Comparison of ENCODE assay signal across 8 cellular contexts in the genomic region with DNA sequence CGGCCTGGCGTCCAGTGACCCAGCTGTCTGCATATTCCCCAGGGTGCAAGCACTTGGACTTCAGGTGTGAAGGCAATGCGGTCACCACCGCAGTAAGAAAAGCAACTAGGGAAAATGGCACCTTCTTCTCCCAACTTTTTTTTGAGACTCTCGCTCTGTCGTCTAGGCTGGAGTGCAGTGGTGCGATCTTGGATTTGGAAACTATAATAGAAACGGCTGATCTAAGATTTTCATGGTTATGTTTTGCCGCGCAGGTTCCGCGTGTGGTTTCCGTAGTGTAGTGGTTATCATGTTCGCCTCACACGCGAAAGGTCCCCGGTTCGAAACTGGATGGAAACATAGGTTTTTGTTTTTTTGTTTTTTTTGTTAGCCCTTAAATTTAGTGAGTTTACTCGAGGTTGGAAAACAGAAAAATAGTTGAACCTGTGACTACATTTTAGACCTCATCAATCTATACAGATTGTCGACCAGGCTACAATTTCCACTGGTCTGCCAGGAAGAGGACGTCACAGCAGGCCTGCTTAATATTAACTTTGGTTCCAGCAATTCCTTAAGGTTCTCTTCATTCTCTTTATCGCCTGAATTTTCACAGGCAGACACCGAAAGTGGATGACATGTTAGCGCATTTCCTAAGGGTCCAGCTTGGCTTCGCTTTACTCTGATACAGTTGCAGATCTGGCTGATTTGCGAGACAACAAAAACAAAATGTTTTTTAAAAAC.
DNase-seq lines count a peak whose midpoint lies in the region; ATAC-seq and TF ChIP-seq lines count a peak whose summit lies in the region.
"Not testable (repeated sequence)": the region's sequence is repeated elsewhere in the genome, so short reads cannot be mapped to it uniquely, and the experiment has no call there.

No MANE protein-coding gene starts in this region.

- H3K27ac ChIP-seq in IMR-90 (ENCODE audit: insufficient read depth, low read length); upper lobe of left lung: not testable (repeated sequence)

- not testable (repeated sequence) for H4K91ac ChIP-seq in IMR-90 (ENCODE audit: insufficient read depth, low read depth, low read length)

- H4K20me1 ChIP-seq in IMR-90 (ENCODE audit: insufficient read depth, low read length) = not testable (repeated sequence)

- peak; percentile 10 for ATAC-seq in IMR-90 (ENCODE audit: low read depth)
- ATAC-seq in upper lobe of left lung (ENCODE audit: low FRiP score in 2 of 2) = peak; percentile 67 to 80

- in situ Hi-C loops in IMR-90 (cut with MboI; ENCODE audit: low sequenced_read_pairs) = not testable (repeated sequence)

- not testable (repeated sequence) for H3K36me3 ChIP-seq in IMR-90 (ENCODE audit: control insufficient read depth, insufficient read depth, low read length); upper lobe of left lung

- not testable (repeated sequence) for H3K4me1 ChIP-seq in IMR-90 (ENCODE audit: control insufficient read depth, insufficient read depth, low read length); upper lobe of left lung

- not testable (repeated sequence) for H3K4ac ChIP-seq in IMR-90 (ENCODE audit: low read depth, low read length)

- not testable (repeated sequence) for H2BK5ac ChIP-seq in IMR-90 (ENCODE audit: low read depth, low read length, poor library complexity, severe bottlenecking)

- dilution Hi-C loops in IMR-90 (cut with HindIII; ENCODE audit: low sequenced_read_pairs, unreplicated experiment) = not testable (repeated sequence)

- TF ChIP-seq EP300 in upper lobe of left lung (IDR thresholded peaks at IDR 0.05) = not testable (repeated sequence)

- H3K9me3 Mint-ChIP-seq in activated T-cell treated with anti-CD3 and anti-CD28 coated beads, Interleukin-2, amount 50 U/mL, for 24 hours; immature natural killer cell: not testable (repeated sequence)

- H3K14ac ChIP-seq in IMR-90 (replicated peaks; ENCODE audit: low read depth, low read length) = not testable (repeated sequence)

- not testable (repeated sequence) for H2AFZ ChIP-seq in IMR-90 (replicated peaks; ENCODE audit: low read length, poor library complexity)

- peak overlapping the region; percentile 42 for H3K4me3 ChIP-seq in GM12864 (ENCODE audit: low read depth, low read length)
- peak overlapping the region; percentile 47; the same call in 1 of the 2 replicates for H3K4me3 ChIP-seq in IMR-90 (ENCODE audit: insufficient read depth, low read depth, low read length)
- H3K4me3 ChIP-seq in upper lobe of left lung = peak overlapping the region in 3 of 4 donors; percentile 31 to 43 (median 36)

- no CpG with 5 or more reads among the region's 26 CpGs for WGBS in IMR-90 (ENCODE audit: extremely low coverage in 2 of 2, insufficient read length in 1 of 2), 2 experiments
- WGBS in upper lobe of left lung, 2 donors = 18 to 22% methylated on average over 18 to 21 of the region's 26 CpGs

- not testable (repeated sequence) for H4K8ac ChIP-seq in IMR-90 (ENCODE audit: low read depth in 2 of 2, low read length in 2 of 2)

- not testable (repeated sequence) for TF ChIP-seq RAD21 in IMR-90 (IDR thresholded peaks at IDR 0.05; ENCODE audit: low read length)

- DNase-seq in GM12864 (ENCODE audit: low read depth) = peak; percentile 16
- peak; percentile 61 for DNase-seq in IMR-90
- DNase-seq in RPMI8226 = peak; percentile 73
- DNase-seq in activated T-cell treated with anti-CD3 and anti-CD28 coated beads, Interleukin-2, amount 50 U/mL, for 24 hours = peak; percentile 60
- DNase-seq in effector CD4-positive, alpha-beta T cell = peak; percentile 17
- DNase-seq in immature natural killer cell = peak; percentile 13 to 31 (median 15)
- peak; percentile 12 for DNase-seq in putamen (ENCODE audit: low spot score)
- DNase-seq in upper lobe of left lung = peak in 1 of 2 donors; percentile 26

- H3K23ac ChIP-seq in IMR-90 (ENCODE audit: low read depth, low read length) = not testable (repeated sequence)

- not testable (repeated sequence) for H2AK5ac ChIP-seq in IMR-90 (ENCODE audit: low read depth, low read length)

- not testable (repeated sequence) for H2BK15ac ChIP-seq in IMR-90 (ENCODE audit: low read depth, low read length)

- CTCF ChIA-PET in IMR-90 (lab: Yijun Ruan, JAX) = not testable (repeated sequence)

- not testable (repeated sequence) for H3K9me1 ChIP-seq in IMR-90 (ENCODE audit: insufficient read depth, low read length)

- intact Hi-C loops in IMR-90 (cut with micrococcal nuclease) = not testable (repeated sequence)

- not testable (repeated sequence) for H3K79me1 ChIP-seq in IMR-90 (ENCODE audit: low read depth in 1 of 2, low read length in 2 of 2)

- H2BK20ac ChIP-seq in IMR-90 (ENCODE audit: low read depth, low read length) = not testable (repeated sequence)

- H3K18ac ChIP-seq in IMR-90 (ENCODE audit: low read depth, low read length) = not testable (repeated sequence)

- not testable (repeated sequence) for H3K9me3 ChIP-seq in IMR-90 (ENCODE audit: control insufficient read depth, insufficient read depth, low read length); upper lobe of left lung

- not testable (repeated sequence) for H3K56ac ChIP-seq in IMR-90 (ENCODE audit: extremely low read depth, insufficient read depth, low read length)

- not testable (repeated sequence) for TF ChIP-seq CTCF in GM12864 (IDR thresholded peaks at IDR 0.05; ENCODE audit: low read depth, low read length, missing control alignments); IMR-90 (conservative IDR thresholded peaks at IDR 0.05; ENCODE audit: low read depth, low read length); upper lobe of left lung (IDR thresholded peaks at IDR 0.05)

- peak overlapping the region; percentile 93 for H3K27ac Mint-ChIP-seq in activated T-cell treated with anti-CD3 and anti-CD28 coated beads, Interleukin-2, amount 50 U/mL, for 24 hours
- peak overlapping the region in 2 of 6 donors; percentile 17 to 28 for H3K27ac Mint-ChIP-seq in immature natural killer cell

- not testable (repeated sequence) for H3K27me3 Mint-ChIP-seq in activated T-cell treated with anti-CD3 and anti-CD28 coated beads, Interleukin-2, amount 50 U/mL, for 24 hours; immature natural killer cell (ENCODE audit: low read depth in 3 of 3)

- not testable (repeated sequence) for H3K27me3 ChIP-seq in IMR-90 (ENCODE audit: control insufficient read depth, insufficient read depth, low read length); upper lobe of left lung

- H3K4me3 Mint-ChIP-seq in activated T-cell treated with anti-CD3 and anti-CD28 coated beads, Interleukin-2, amount 50 U/mL, for 24 hours = peak overlapping the region; percentile 69
- H3K4me3 Mint-ChIP-seq in immature natural killer cell = peak overlapping the region; percentile 33 to 69 (median 66)

- H2BK120ac ChIP-seq in IMR-90 (ENCODE audit: low read depth, low read length) = not testable (repeated sequence)

- not testable (repeated sequence) for H3K9ac ChIP-seq in IMR-90 (ENCODE audit: low read depth, low read length)

- H4K5ac ChIP-seq in IMR-90 (ENCODE audit: low read depth, low read length) = not testable (repeated sequence)

- H3K4me2 ChIP-seq in IMR-90 (ENCODE audit: low read depth, low read length) = peak overlapping the region; percentile 87

- H2AK9ac ChIP-seq in IMR-90 (replicated peaks; ENCODE audit: low read depth, low read length, poor library complexity) = not testable (repeated sequence)

- BruUV-seq in IMR-90 (replicated peaks; lab: Mats Ljungman, UMichigan) = not testable (repeated sequence)

- POLR2A ChIA-PET in IMR-90 (lab: Charles Lee; ENCODE audit: unreplicated experiment) = not testable (repeated sequence)

- not testable (repeated sequence) for TF ChIP-seq POLR2A in IMR-90 (IDR thresholded peaks at IDR 0.05; ENCODE audit: low read depth, low read length); upper lobe of left lung (IDR thresholded peaks at IDR 0.05)

- H3K4me1 Mint-ChIP-seq in activated T-cell treated with anti-CD3 and anti-CD28 coated beads, Interleukin-2, amount 50 U/mL, for 24 hours (ENCODE audit: low read depth); immature natural killer cell: not testable (repeated sequence)

- H3K36me3 Mint-ChIP-seq in activated T-cell treated with anti-CD3 and anti-CD28 coated beads, Interleukin-2, amount 50 U/mL, for 24 hours (ENCODE audit: low read depth); immature natural killer cell: not testable (repeated sequence)

TF ChIP-seq in IMR-90, 13 proteins besides CTCF, POLR2A, EP300 and RAD21:
- peak; percentile 16; the same call in 1 of the 2 replicates for TF ChIP-seq FOS (IDR thresholded peaks at IDR 0.05; ENCODE audit: low read depth, low read length)
